8 cellular contexts compared by ENCODE assay signal in genomic region chr6:73394577-73395354, GRCh38. TPM values are rescaled to one million over a fixed set of nuclear protein-coding genes. Genes with fewer than 3 reads are reported as not detected.
DNase-seq lines count a peak whose midpoint lies in the region; ATAC-seq, FAIRE-seq and TF ChIP-seq lines count a peak whose summit lies in the region.

TSS of gene DDX43 (plus strand) at chr6:73394828. CDS start at chr6:73394906, 78 bp downstream.

- H3K4me3 Mint-ChIP-seq in Calu3 (ENCODE audit: low read depth, unreplicated experiment): peak within 1 kb of the TSS; percentile 92
- peak within 1 kb of the TSS; percentile 70 for H3K4me3 Mint-ChIP-seq in activated naive CD4-positive, alpha-beta T cell treated with anti-CD3 and anti-CD28 coated beads, Interleukin-2, amount 50 U/mL, for 24 hours

- H3K27me3 Mint-ChIP-seq in Calu3 (ENCODE audit: unreplicated experiment): no peaks in the 10 kb centered on the region
- H3K27me3 Mint-ChIP-seq in activated naive CD4-positive, alpha-beta T cell treated with anti-CD3 and anti-CD28 coated beads, Interleukin-2, amount 50 U/mL, for 24 hours: peaks cover 2% of the 10 kb centered on the region

- peaks cover 7% of the 10 kb centered on the region for H3K4me1 Mint-ChIP-seq in Calu3 (ENCODE audit: low read depth, unreplicated experiment)
- H3K4me1 Mint-ChIP-seq in activated naive CD4-positive, alpha-beta T cell treated with anti-CD3 and anti-CD28 coated beads, Interleukin-2, amount 50 U/mL, for 24 hours: no peaks in the 10 kb centered on the region

- no peak for TF ChIP-seq POLR2A in GM12892 (IDR thresholded peaks at IDR 0.05; ENCODE audit: low read depth, low read length)

- intact Hi-C loops in Calu3 (cut with micrococcal nuclease; ENCODE audit: unreplicated experiment): no loop called here

- TF ChIP-seq CTCF in Calu3 (IDR thresholded peaks at IDR 0.05; ENCODE audit: unreplicated experiment): no peak

- ATAC-seq in GM18870 (IDR thresholded peaks at IDR 0.05; ENCODE audit: unreplicated experiment): no peak

- peak within 1 kb of the TSS; percentile 98 for H3K27ac Mint-ChIP-seq in Calu3 (ENCODE audit: unreplicated experiment)
- peak within 1 kb of the TSS; percentile 77 for H3K27ac Mint-ChIP-seq in activated naive CD4-positive, alpha-beta T cell treated with anti-CD3 and anti-CD28 coated beads, Interleukin-2, amount 50 U/mL, for 24 hours

- H3K36me3 Mint-ChIP-seq in Calu3 (ENCODE audit: insufficient read depth, unreplicated experiment): peaks cover 24% of the 10 kb centered on the region
- H3K36me3 Mint-ChIP-seq in activated naive CD4-positive, alpha-beta T cell treated with anti-CD3 and anti-CD28 coated beads, Interleukin-2, amount 50 U/mL, for 24 hours: no peaks in the 10 kb centered on the region

- DNase-seq in Calu3 (peak; percentile 94), NCI-H1930 (lab: John Stamatoyannopoulos, UW) (peak; percentile 37 to 72), iris pigment epithelial cell (ENCODE audit: low read depth) (peak; percentile 72), SIG-M5 (lab: John Stamatoyannopoulos, UW) (no peak), GM12892 (ENCODE audit: insufficient read length) (no peak)
- DNase-seq in stimulated activated CD8-positive, alpha-beta memory T cell treated with anti-CD3 and anti-CD28 coated beads, Interleukin-7, amount 100 ng/mL, for 24 hours (ENCODE audit: low read depth): peak; percentile 14

- no TSS peak for BruUV-seq in Calu3 (replicated peaks; lab: Mats Ljungman, UMichigan)

- no peak for FAIRE-seq in GM12892 (lab: Jason Lieb, UNC)

- H3K9me3 Mint-ChIP-seq in Calu3 (ENCODE audit: low read depth, unreplicated experiment): no peaks in the 10 kb centered on the region
- H3K9me3 Mint-ChIP-seq in activated naive CD4-positive, alpha-beta T cell treated with anti-CD3 and anti-CD28 coated beads, Interleukin-2, amount 50 U/mL, for 24 hours: no peaks in the 10 kb centered on the region

- CTCF ChIA-PET in Calu3 (lab: Charles Lee): interaction anchor here (0.6 to 1.3 kb wide), 4 partner anchors 56 to 774 kb away, joined by 4 to 7 read pairs (median 6); partner anchors contain the start of gene EEF1A1

RNA-seq across cellular contexts. Expression of gene DDX43, which starts in this region (rescaled TPM):
- 11.4 and 13.4 TPM in 2 replicates for total RNA-seq in Calu3 (2022)
- not detected for polyA plus RNA-seq in GM12892 (2012; ENCODE audit: missing spikeins)

Comparison
In these comparisons a context has a peak if more than half of its experiments do, and no peak if none do; other contexts are left out.
1. DNase-seq: peak in Calu3 (single experiment), NCI-H1930 (2 of 2), iris pigment epithelial cell (single experiment) and stimulated activated CD8-positive, alpha-beta memory T cell treated with anti-CD3 and anti-CD28 coated beads, Interleukin-7, amount 100 ng/mL, for 24 hours (single experiment); none in SIG-M5 (single experiment) and GM12892 (single experiment).